In genomic region chr12:95516757-95517156, GRCh38 we compare ENCODE assay signal across 1 cellular context.
TF ChIP-seq lines count a peak whose summit lies in the region.

No MANE protein-coding gene starts in this region.

TF ChIP-seq in K562, 482 proteins besides CTCF, POLR2A, EP300 and RAD21 (continued from another document and continues in another):
- TF ChIP-seq CHAMP1 (IDR thresholded peaks at IDR 0.05), result no peak
- TF ChIP-seq ZBTB2 (IDR thresholded peaks at IDR 0.05), result peak; percentile 55; the same call in 1 of the 2 replicates
- TF ChIP-seq SPI1 (IDR thresholded peaks at IDR 0.05; ENCODE audit: borderline replicate concordance, low read depth, low read length), result no peak
- TF ChIP-seq NONO (IDR thresholded peaks at IDR 0.05; ENCODE audit: low read depth in 2 of 2, low read length in 1 of 2), result no peak
- no peak for TF ChIP-seq MCM7 (IDR thresholded peaks at IDR 0.05)
- TF ChIP-seq ZEB2 (IDR thresholded peaks at IDR 0.05), result no peak
- TF ChIP-seq IRF9 (tag; IDR thresholded peaks at IDR 0.05), result no peak
- TF ChIP-seq CEBPB (tag; IDR thresholded peaks at IDR 0.05), result no peak
- no peak for TF ChIP-seq NR2C1 (IDR thresholded peaks at IDR 0.05)
- TF ChIP-seq NR2C1 (tag; IDR thresholded peaks at IDR 0.05), result no peak
- TF ChIP-seq MXD1 (CRISPR knock-in tag; IDR thresholded peaks at IDR 0.05; ENCODE audit: borderline replicate concordance, poor library complexity, severe bottlenecking), result no peak
- peak; percentile 94 for TF ChIP-seq ARID3A (IDR thresholded peaks at IDR 0.05; ENCODE audit: borderline replicate concordance, low read depth, low read length)
- TF ChIP-seq ATF2 (CRISPR knock-in tag; IDR thresholded peaks at IDR 0.05), result no peak
- TF ChIP-seq FUS (optimal IDR thresholded peaks at IDR 0.05; ENCODE audit: low read depth, low read length), result no peak
- peak; percentile 62; the same call in 1 of the 2 replicates for TF ChIP-seq ATF4 (CRISPR knock-in tag; IDR thresholded peaks at IDR 0.05)
- TF ChIP-seq IFI16 (CRISPR knock-in tag; IDR thresholded peaks at IDR 0.05), result no peak
- TF ChIP-seq TCF7L2 (IDR thresholded peaks at IDR 0.05; ENCODE audit: low read depth, low read length), result no peak
- no peak for TF ChIP-seq ZNF354B (CRISPR knock-in tag; IDR thresholded peaks at IDR 0.05)
- no peak for TF ChIP-seq HOMEZ (CRISPR knock-in tag; IDR thresholded peaks at IDR 0.05)
- peak; percentile 85; the same call in 1 of the 2 replicates for TF ChIP-seq ZNF445 (CRISPR knock-in tag; IDR thresholded peaks at IDR 0.05; ENCODE audit: low read depth)
- no peak for TF ChIP-seq KDM2B (CRISPR knock-in tag; IDR thresholded peaks at IDR 0.05)
- TF ChIP-seq CEBPG (CRISPR knock-in tag; IDR thresholded peaks at IDR 0.05), result no peak
- no peak for TF ChIP-seq CEBPG (tag; conservative IDR thresholded peaks at IDR 0.05 in 1 of 2, IDR thresholded peaks at IDR 0.05 in 1 of 2)
- TF ChIP-seq REST (CRISPR knock-in tag; IDR thresholded peaks at IDR 0.05; ENCODE audit: low read depth), result no peak
- TF ChIP-seq CREB1 (IDR thresholded peaks at IDR 0.05), result no peak
- no peak for TF ChIP-seq CREB1 (CRISPR knock-in tag; IDR thresholded peaks at IDR 0.05)
- TF ChIP-seq PML (IDR thresholded peaks at IDR 0.05; ENCODE audit: low read length), result peak; percentile 82
- TF ChIP-seq MEF2D (tag; conservative IDR thresholded peaks at IDR 0.05; ENCODE audit: low read depth), result no peak
- TF ChIP-seq MECOM (CRISPR knock-in tag; IDR thresholded peaks at IDR 0.05), result no peak
- TF ChIP-seq ZBTB43 (CRISPR knock-in tag; IDR thresholded peaks at IDR 0.05), result no peak
- TF ChIP-seq NCOA6 (IDR thresholded peaks at IDR 0.05), result no peak
- no peak for TF ChIP-seq SNIP1 (IDR thresholded peaks at IDR 0.05; ENCODE audit: low read depth)
- TF ChIP-seq PREB (CRISPR knock-in tag; IDR thresholded peaks at IDR 0.05), result no peak
- no peak for TF ChIP-seq SNRNP70 (optimal IDR thresholded peaks at IDR 0.05; ENCODE audit: low read depth, low read length)
- TF ChIP-seq ZNF57 (CRISPR knock-in tag; IDR thresholded peaks at IDR 0.05), result no peak
- peak in 1 of 2 experiments; percentile 74; a peak in 2 of 4 replicates for TF ChIP-seq ZMIZ1 (IDR thresholded peaks at IDR 0.05; ENCODE audit: low read depth in 2 of 2, low read length in 2 of 2)
- TF ChIP-seq ARHGAP35 (IDR thresholded peaks at IDR 0.05; ENCODE audit: partially characterized antibody), result no peak
- no peak for TF ChIP-seq HIVEP1 (CRISPR knock-in tag; IDR thresholded peaks at IDR 0.05)
- TF ChIP-seq POLR2AphosphoS5 (IDR thresholded peaks at IDR 0.05; ENCODE audit: control insufficient read depth, insufficient read depth, low read depth, low read length), result peak; percentile 17; the same call in 1 of the 2 replicates
- no peak for TF ChIP-seq HNRNPK (IDR thresholded peaks at IDR 0.05; ENCODE audit: low read depth, low read length, poor library complexity, severe bottlenecking)
